20 cellular contexts compared by ENCODE assay signal in genomic region chr2:26595146-26595545, GRCh38. TPM values are rescaled to one million over a fixed set of nuclear protein-coding genes. Genes with fewer than 3 reads are reported as not detected.
DNase-seq lines count a peak whose midpoint lies in the region; TF ChIP-seq lines count a peak whose summit lies in the region.
"Had no signal": no experiment of that assay in that cellular context is flagged by ENCODE, and none has a peak within 500 bp of the region (broad histone marks: within the 10 kb centered on the region; RNA-seq: fewer than 3 reads in every experiment).

No MANE protein-coding gene starts in this region.

- no peaks in the 10 kb centered on the region; a peak in 1 of 22 replicates for H3K9me3 ChIP-seq in BLaER1 treated with 17β-estradiol and CSF1 and Interleukin-3, amounts not matched to agents 10 nM and 100 nM (replicated peaks in 1 of 11)
- H3K9me3 ChIP-seq in endodermal cell (ENCODE audit: control insufficient read depth, low read length) (no peaks in the 10 kb centered on the region), mesenchymal stem cell (ENCODE audit: control insufficient read depth, low read length) (no peaks in the 10 kb centered on the region)
- H3K9me3 ChIP-seq in effector memory CD4-positive, alpha-beta T cell (ENCODE audit: control insufficient read depth, low read length), result no peaks in the 10 kb centered on the region

- no peaks in the 10 kb centered on the region for H3K27me3 ChIP-seq in BLaER1 treated with 17β-estradiol and CSF1 and Interleukin-3, amounts not matched to agents 10 nM and 100 nM
- H3K27me3 ChIP-seq in endodermal cell (ENCODE audit: control insufficient read depth, insufficient read depth, low read length, poor library complexity, severe bottlenecking), result peaks cover 6% of the 10 kb centered on the region
- peaks cover 65 to 80% of the 10 kb centered on the region in 2 experiments for H3K27me3 ChIP-seq in mesenchymal stem cell (ENCODE audit: control insufficient read depth in 1 of 2, insufficient read depth in 1 of 2, low read length in 2 of 2)
- H3K27me3 ChIP-seq in effector memory CD4-positive, alpha-beta T cell (replicated peaks; ENCODE audit: control insufficient read depth, insufficient read depth, low read length, poor library complexity, severe bottlenecking), result peaks cover 7% of the 10 kb centered on the region

- no peak overlapping the region for H3K14ac ChIP-seq in mesenchymal stem cell (ENCODE audit: low read length in 2 of 2)

- no peaks in the 10 kb centered on the region for H4K20me1 ChIP-seq in BLaER1 treated with 17β-estradiol and CSF1 and Interleukin-3, amounts not matched to agents 10 nM and 100 nM

- no peak overlapping the region for H2BK12ac ChIP-seq in mesenchymal stem cell (ENCODE audit: low read length in 2 of 2)

- peaks cover 25 to 75% (median 69%) of the 10 kb centered on the region in 10 experiments for H3K4me1 ChIP-seq in BLaER1 treated with 17β-estradiol and CSF1 and Interleukin-3, amounts not matched to agents 10 nM and 100 nM
- H3K4me1 ChIP-seq in endodermal cell (ENCODE audit: control insufficient read depth, insufficient read depth, low read length) (peaks cover 11% of the 10 kb centered on the region), mesenchymal stem cell (ENCODE audit: control insufficient read depth, insufficient read depth, low read depth, low read length) (no peaks in the 10 kb centered on the region)
- H3K4me1 ChIP-seq in effector memory CD4-positive, alpha-beta T cell (ENCODE audit: control insufficient read depth, insufficient read depth, low read length, poor library complexity, severe bottlenecking), result no peaks in the 10 kb centered on the region

- no peak overlapping the region for H2AFZ ChIP-seq in mesenchymal stem cell (ENCODE audit: low read depth, low read length)
- H2AFZ ChIP-seq: GM23248 had no signal

- peak overlapping the region in 7 of 11 experiments; percentile 24 to 77 (median 56); a peak in 13 of 22 replicates for H3K4me2 ChIP-seq in BLaER1 treated with 17β-estradiol and CSF1 and Interleukin-3, amounts not matched to agents 10 nM and 100 nM
- no peak overlapping the region for H3K4me2 ChIP-seq in mesenchymal stem cell (ENCODE audit: low read length, poor library complexity, severe bottlenecking)

- no peak overlapping the region for H3K4ac ChIP-seq in mesenchymal stem cell (ENCODE audit: low read depth in 1 of 2, low read length in 2 of 2)

- no peaks in the 10 kb centered on the region for H3K9me3 Mint-ChIP-seq in activated CD4-positive, alpha-beta memory T cell treated with anti-CD3 and anti-CD28 coated beads for 36 hours
- H3K9me3 Mint-ChIP-seq in activated CD4-positive, alpha-beta memory T cell treated with anti-CD3 and anti-CD28 coated beads, Interleukin-2, amount 10 ng/mL, durations not matched to agents 7 days and 5 days, result no peaks in the 10 kb centered on the region
- H3K9me3 Mint-ChIP-seq in endodermal cell, result no peaks in the 10 kb centered on the region

- 89 to 92% methylated on average over 4 to 7 of the region's 7 CpGs for WGBS in endodermal cell (ENCODE audit: insufficient coverage in 1 of 2, insufficient read length in 1 of 2), 2 experiments
- WGBS in mesenchymal stem cell, result 86% methylated on average over 7 of the region's 7 CpGs

- no peak overlapping the region for H4K8ac ChIP-seq in mesenchymal stem cell (ENCODE audit: low read length)

- H3K4me1 Mint-ChIP-seq in activated CD4-positive, alpha-beta memory T cell treated with anti-CD3 and anti-CD28 coated beads for 36 hours (ENCODE audit: low read depth), result peaks cover 2% of the 10 kb centered on the region
- H3K4me1 Mint-ChIP-seq in activated CD4-positive, alpha-beta memory T cell treated with anti-CD3 and anti-CD28 coated beads, Interleukin-2, amount 10 ng/mL, durations not matched to agents 7 days and 5 days, result peaks cover 5% of the 10 kb centered on the region
- peaks cover 25% of the 10 kb centered on the region for H3K4me1 Mint-ChIP-seq in endodermal cell
- H3K4me1 Mint-ChIP-seq: CD4-positive, CD25-positive, alpha-beta regulatory T cell had no signal

- no peak overlapping the region for H3K4me3 ChIP-seq in BLaER1 treated with 17β-estradiol and CSF1 and Interleukin-3, amounts not matched to agents 10 nM and 100 nM
- H3K4me3 ChIP-seq in endodermal cell (ENCODE audit: low read length) (no peak overlapping the region), mesenchymal stem cell (ENCODE audit: insufficient read depth in 1 of 2, low read depth in 1 of 2, low read length in 2 of 2) (no peak overlapping the region)
- no peak overlapping the region for H3K4me3 ChIP-seq in effector memory CD4-positive, alpha-beta T cell (ENCODE audit: insufficient read depth, low read depth, low read length, poor library complexity, severe bottlenecking)
- H3K4me3 ChIP-seq: GM23248, K562 had no signal

- no peak for TF ChIP-seq CTCF in endodermal cell (conservative IDR thresholded peaks at IDR 0.05)

- H2BK15ac ChIP-seq in mesenchymal stem cell (ENCODE audit: low read depth, poor library complexity, severe bottlenecking), result no peak overlapping the region

- H3K27me3 Mint-ChIP-seq in activated CD4-positive, alpha-beta memory T cell treated with anti-CD3 and anti-CD28 coated beads for 36 hours, result peaks cover 39% of the 10 kb centered on the region
- peaks cover 44% of the 10 kb centered on the region for H3K27me3 Mint-ChIP-seq in activated CD4-positive, alpha-beta memory T cell treated with anti-CD3 and anti-CD28 coated beads, Interleukin-2, amount 10 ng/mL, durations not matched to agents 7 days and 5 days
- H3K27me3 Mint-ChIP-seq in endodermal cell (ENCODE audit: insufficient read depth), result peaks cover 17% of the 10 kb centered on the region

- no peaks in the 10 kb centered on the region for H3K36me3 ChIP-seq in BLaER1 treated with 17β-estradiol and CSF1 and Interleukin-3, amounts not matched to agents 10 nM and 100 nM
- H3K36me3 ChIP-seq in endodermal cell (ENCODE audit: control insufficient read depth, insufficient read depth, low read length) (no peaks in the 10 kb centered on the region), mesenchymal stem cell (ENCODE audit: control insufficient read depth in 1 of 2, insufficient read depth in 2 of 2, low read depth in 1 of 2, low read length in 2 of 2) (no peaks in the 10 kb centered on the region)
- no peaks in the 10 kb centered on the region for H3K36me3 ChIP-seq in effector memory CD4-positive, alpha-beta T cell (ENCODE audit: control insufficient read depth, insufficient read depth, low read length)

- no peaks in the 10 kb centered on the region for H3K79me1 ChIP-seq in mesenchymal stem cell (replicated peaks; ENCODE audit: low read length, poor library complexity, severe bottlenecking)

- no peak overlapping the region for H4K91ac ChIP-seq in mesenchymal stem cell (ENCODE audit: low read length)

- H2BK120ac ChIP-seq in mesenchymal stem cell (ENCODE audit: low read depth, low read length), result no peak overlapping the region

- no peak overlapping the region for H3K27ac ChIP-seq in BLaER1 treated with 17β-estradiol and CSF1 and Interleukin-3, amounts not matched to agents 10 nM and 100 nM
- no peak overlapping the region for H3K27ac ChIP-seq in endodermal cell (ENCODE audit: low read depth, low read length)
- no peak overlapping the region for H3K27ac ChIP-seq in mesenchymal stem cell (ENCODE audit: low read length, poor library complexity, severe bottlenecking)
- H3K27ac ChIP-seq in effector memory CD4-positive, alpha-beta T cell (ENCODE audit: insufficient read depth, low read length, poor library complexity, severe bottlenecking), result no peak overlapping the region
- H3K27ac ChIP-seq: GM23248 had no signal

- H3K9ac ChIP-seq in BLaER1 treated with 17β-estradiol and CSF1 and Interleukin-3, amounts not matched to agents 10 nM and 100 nM, result no peak overlapping the region
- H3K9ac ChIP-seq in endodermal cell (ENCODE audit: extremely low read depth, low read length, poor library complexity, severe bottlenecking) (no peak overlapping the region), mesenchymal stem cell (ENCODE audit: low read length) (no peak overlapping the region)
- H3K9ac ChIP-seq: GM23248 had no signal

- H3K27ac Mint-ChIP-seq in activated CD4-positive, alpha-beta memory T cell treated with anti-CD3 and anti-CD28 coated beads for 36 hours, result no peak overlapping the region
- H3K27ac Mint-ChIP-seq in activated CD4-positive, alpha-beta memory T cell treated with anti-CD3 and anti-CD28 coated beads, Interleukin-2, amount 10 ng/mL, durations not matched to agents 7 days and 5 days, result no peak overlapping the region
- H3K27ac Mint-ChIP-seq in endodermal cell, result no peak overlapping the region
- H3K27ac Mint-ChIP-seq: CD4-positive, CD25-positive, alpha-beta regulatory T cell had no signal

- intact Hi-C loops in activated CD4-positive, alpha-beta memory T cell treated with anti-CD3 and anti-CD28 coated beads for 36 hours (cut with micrococcal nuclease), result no loop called here
- intact Hi-C loops in posterior vena cava (cut with DNase I), result no loop called here

- peak; percentile 3 for DNase-seq in activated CD4-positive, alpha-beta memory T cell treated with anti-CD3 and anti-CD28 coated beads for 36 hours
- no peak for DNase-seq in activated CD4-positive, alpha-beta memory T cell treated with anti-CD3 and anti-CD28 coated beads, Interleukin-2, amount 10 ng/mL, durations not matched to agents 7 days and 5 days
- DNase-seq in endodermal cell (peak; percentile 20), posterior vena cava (ENCODE audit: low spot score) (peak; percentile 44), mesenchymal stem cell (no peak), DMS 273 (lab: John Stamatoyannopoulos, UW; ENCODE audit: unreplicated experiment) (no peak)
- no peak for DNase-seq in effector memory CD4-positive, alpha-beta T cell
- DNase-seq: 8988T; CD4-positive, CD25-positive, alpha-beta regulatory T cell; GF-D8; GM23248; NCI-H1105; NCI-H1694 treated with DMSO at 0.1 percent for 48 hours; NCI-H2227 treated with DMSO at 0.1 percent for 48 hours; NCI-H510A treated with DMSO at 0.1 percent for 48 hours; RPMI8226; SHP77 treated with DMSO at 0.1 percent for 48 hours had no signal

- no peak overlapping the region for H2BK5ac ChIP-seq in mesenchymal stem cell (ENCODE audit: low read depth, low read length, poor library complexity, severe bottlenecking)

- POLR2A ChIA-PET in activated CD4-positive, alpha-beta memory T cell treated with anti-CD3 and anti-CD28 coated beads for 36 hours (lab: Charles Lee), result no interaction called here
- POLR2A ChIA-PET in activated CD4-positive, alpha-beta memory T cell treated with anti-CD3 and anti-CD28 coated beads, Interleukin-2, amount 10 ng/mL, durations not matched to agents 7 days and 5 days (lab: Charles Lee), result no interaction called here

- H3K36me3 Mint-ChIP-seq in activated CD4-positive, alpha-beta memory T cell treated with anti-CD3 and anti-CD28 coated beads for 36 hours, result no peaks in the 10 kb centered on the region
- no peaks in the 10 kb centered on the region for H3K36me3 Mint-ChIP-seq in activated CD4-positive, alpha-beta memory T cell treated with anti-CD3 and anti-CD28 coated beads, Interleukin-2, amount 10 ng/mL, durations not matched to agents 7 days and 5 days (ENCODE audit: low read depth)
- H3K36me3 Mint-ChIP-seq in endodermal cell (ENCODE audit: low read depth), result no peaks in the 10 kb centered on the region
- H3K36me3 Mint-ChIP-seq: CD4-positive, CD25-positive, alpha-beta regulatory T cell had no signal

- H3K4me3 Mint-ChIP-seq in activated CD4-positive, alpha-beta memory T cell treated with anti-CD3 and anti-CD28 coated beads for 36 hours, result no peak overlapping the region
- H3K4me3 Mint-ChIP-seq in activated CD4-positive, alpha-beta memory T cell treated with anti-CD3 and anti-CD28 coated beads, Interleukin-2, amount 10 ng/mL, durations not matched to agents 7 days and 5 days, result no peak overlapping the region
- H3K4me3 Mint-ChIP-seq in endodermal cell, result no peak overlapping the region
- H3K4me3 Mint-ChIP-seq: CD4-positive, CD25-positive, alpha-beta regulatory T cell had no signal

- peak overlapping the region in 1 of 2 experiments; percentile 56 for H3K23ac ChIP-seq in mesenchymal stem cell (ENCODE audit: low read length in 2 of 2)

- CTCF ChIA-PET in activated CD4-positive, alpha-beta memory T cell treated with anti-CD3 and anti-CD28 coated beads for 36 hours (lab: Charles Lee), result no interaction called here
- CTCF ChIA-PET in activated CD4-positive, alpha-beta memory T cell treated with anti-CD3 and anti-CD28 coated beads, Interleukin-2, amount 10 ng/mL, durations not matched to agents 7 days and 5 days (lab: Charles Lee), result interaction anchor here (2.5 to 2.9 kb wide), 2 partner anchors 11 to 17 kb away, joined by 14 to 19 read pairs; no protein-coding TSS in a partner anchor

- no peak overlapping the region for H2AK5ac ChIP-seq in mesenchymal stem cell (ENCODE audit: low read length, severe bottlenecking)

- H3K18ac ChIP-seq in mesenchymal stem cell (ENCODE audit: low read depth in 1 of 2, low read length in 2 of 2), result no peak overlapping the region

RNA-seq across cellular contexts. Expression of gene CIB4, which starts 46.0 kb away (rescaled TPM):
- not detected for total RNA-seq in activated CD4-positive, alpha-beta memory T cell treated with anti-CD3 and anti-CD28 coated beads for 36 hours
- not detected for total RNA-seq in activated CD4-positive, alpha-beta memory T cell treated with anti-CD3 and anti-CD28 coated beads, Interleukin-2, amount 10 ng/mL, durations not matched to agents 7 days and 5 days
- total RNA-seq in endodermal cell (not detected), posterior vena cava (not detected)
- polyA plus RNA-seq in endodermal cell (2013, experiment 1 of 2), result not detected
- not detected for polyA plus RNA-seq in endodermal cell (2013, experiment 2 of 2)
- 0.08 TPM for polyA plus RNA-seq in mesenchymal stem cell (2013, experiment 1 of 2)
- polyA plus RNA-seq in mesenchymal stem cell (2013, experiment 2 of 2), result not detected
- total RNA-seq: CD4-positive, CD25-positive, alpha-beta regulatory T cell; GM23248; K562 had no signal
- polyA plus RNA-seq: AG04450; CD4-positive, CD25-positive, alpha-beta regulatory T cell; GM23248; K562 had no signal

Comparison
In these comparisons a context has a peak if more than half of its experiments do, and no peak if none do; other contexts are left out.
1. DNase-seq: peak in activated CD4-positive, alpha-beta memory T cell treated with anti-CD3 and anti-CD28 coated beads for 36 hours (single experiment), endodermal cell (single experiment) and posterior vena cava (single experiment); none in activated CD4-positive, alpha-beta memory T cell treated with anti-CD3 and anti-CD28 coated beads, Interleukin-2, amount 10 ng/mL, durations not matched to agents 7 days and 5 days (single experiment), mesenchymal stem cell (single experiment), DMS 273 (single experiment) and effector memory CD4-positive, alpha-beta T cell (0 of 3).